ENCODE assay signal across 19 cellular contexts in the genomic region with DNA sequence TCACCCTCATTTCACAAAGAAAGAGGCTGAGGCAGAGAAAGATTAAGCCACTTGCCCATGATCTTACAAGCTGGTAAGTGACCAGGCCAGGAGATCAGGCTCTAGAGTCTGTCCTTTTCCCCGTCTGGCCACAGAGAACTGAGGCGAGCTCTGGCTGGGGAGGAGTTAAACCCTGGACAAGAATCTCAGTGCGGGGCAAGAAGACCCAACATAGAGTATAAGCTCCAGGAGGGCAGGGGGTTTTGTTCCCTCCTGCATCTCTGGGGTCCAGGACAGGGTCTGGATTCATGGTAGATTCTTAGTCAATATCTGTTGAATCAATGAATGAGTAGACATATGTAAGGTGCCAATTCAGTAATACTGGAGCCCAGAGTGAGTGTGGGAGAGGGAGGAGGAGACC. TPM values are rescaled to one million over a fixed set of nuclear protein-coding genes. Genes with fewer than 3 reads are reported as not detected.
DNase-seq lines count a peak whose midpoint lies in the region; FAIRE-seq and TF ChIP-seq lines count a peak whose summit lies in the region.
"Had no signal": no experiment of that assay in that cellular context is flagged by ENCODE, and none has a peak within 500 bp of the region (broad histone marks: within the 10 kb centered on the region; RNA-seq: fewer than 3 reads in every experiment).

No MANE protein-coding gene starts in this region.

- no peaks in the 10 kb centered on the region for H3K36me3 ChIP-seq in sigmoid colon
- H3K36me3 ChIP-seq in MG63 = no peaks in the 10 kb centered on the region
- H3K36me3 ChIP-seq: BLaER1 had no signal

- H3K4me3 ChIP-seq in sigmoid colon = no peak overlapping the region
- H3K4me3 ChIP-seq in MG63 = no peak overlapping the region
- H3K4me3 ChIP-seq: BLaER1, GM23338 had no signal

- WGBS in sigmoid colon, 2 donors = 95 to 97% methylated on average over 3 of the region's 3 CpGs

- H3K27ac ChIP-seq in sigmoid colon = no peak overlapping the region
- H3K27ac ChIP-seq: 22Rv1, BLaER1 had no signal

- peak overlapping the region; percentile 16 for H3K27ac Mint-ChIP-seq in T-helper 2 cell treated with Interferon-gamma antibody and Interleukin-4, amounts not matched to agents 5 μg/mL and 100 μg/mL, for 36 hours
- H3K27ac Mint-ChIP-seq: GM23338, HFFc6 had no signal

- no peak for TF ChIP-seq CTCF in sigmoid colon (IDR thresholded peaks at IDR 0.05)

- H3K27me3 ChIP-seq in sigmoid colon (peaks cover 0 to 8% (median 6%) of the 10 kb centered on the region in 3 donors), MG63 (no peaks in the 10 kb centered on the region)
- H3K27me3 ChIP-seq: BLaER1 had no signal

- H3K36me3 Mint-ChIP-seq in T-helper 2 cell treated with Interferon-gamma antibody and Interleukin-4, amounts not matched to agents 5 μg/mL and 100 μg/mL, for 36 hours (ENCODE audit: low read depth) = no peaks in the 10 kb centered on the region
- H3K36me3 Mint-ChIP-seq: CD14-positive monocyte; CD4-positive, alpha-beta memory T cell had no signal

- no peak for TF ChIP-seq POLR2A in sigmoid colon (IDR thresholded peaks at IDR 0.05)
- no peak for TF ChIP-seq POLR2A in H54 (IDR thresholded peaks at IDR 0.05; ENCODE audit: low read depth, low read length)

- no peak for FAIRE-seq in H54 (lab: Jason Lieb, UNC)
- FAIRE-seq: HepG2 had no signal

- no peak for DNase-seq in T-helper 2 cell treated with Interferon-gamma antibody and Interleukin-4, amounts not matched to agents 5 μg/mL and 100 μg/mL, for 36 hours (ENCODE audit: low spot score)
- no peak for DNase-seq in T-helper 2 cell
- DNase-seq in islet precursor cell = peak; percentile 21
- DNase-seq in sigmoid colon = peak; percentile 25
- DNase-seq in MG63 = no peak
- DNase-seq in iPS-NIHi7 (ENCODE audit: extremely low spot score) = no peak
- no peak for DNase-seq in H54 (ENCODE audit: insufficient read length, low spot score)
- DNase-seq: CD4-positive, alpha-beta memory T cell; DMS79 treated with DMSO at 0.1 percent for 48 hours; GF-D8; H7; HFFc6 had no signal

- H3K9me3 Mint-ChIP-seq in T-helper 2 cell treated with Interferon-gamma antibody and Interleukin-4, amounts not matched to agents 5 μg/mL and 100 μg/mL, for 36 hours = no peaks in the 10 kb centered on the region
- H3K9me3 Mint-ChIP-seq: CD14-positive monocyte; CD4-positive, alpha-beta memory T cell; GM23338; HFFc6 had no signal

- H3K4me1 Mint-ChIP-seq in T-helper 2 cell treated with Interferon-gamma antibody and Interleukin-4, amounts not matched to agents 5 μg/mL and 100 μg/mL, for 36 hours (ENCODE audit: low read depth) = no peaks in the 10 kb centered on the region

- H3K9me3 ChIP-seq in sigmoid colon (no peaks in the 10 kb centered on the region), MG63 (no peaks in the 10 kb centered on the region)
- H3K9me3 ChIP-seq: BLaER1 had no signal

- no peaks in the 10 kb centered on the region for H3K4me1 ChIP-seq in sigmoid colon
- H3K4me1 ChIP-seq: BLaER1 had no signal

- H3K27me3 Mint-ChIP-seq in T-helper 2 cell treated with Interferon-gamma antibody and Interleukin-4, amounts not matched to agents 5 μg/mL and 100 μg/mL, for 36 hours (ENCODE audit: low read depth) = peaks cover 29% of the 10 kb centered on the region

- H3K4me3 Mint-ChIP-seq in T-helper 2 cell treated with Interferon-gamma antibody and Interleukin-4, amounts not matched to agents 5 μg/mL and 100 μg/mL, for 36 hours = no peak overlapping the region
- H3K4me3 Mint-ChIP-seq: CD14-positive monocyte, GM23338, HFFc6 had no signal

- intact Hi-C loops in sigmoid colon (cut with DNase I) = no loop called here

- TF ChIP-seq EP300 in sigmoid colon (IDR thresholded peaks at IDR 0.05) = no peak

RNA-seq across cellular contexts. Expression of a gene that starts 12.9 kb away (rescaled TPM):
- total RNA-seq in sigmoid colon = 10 to 100 TPM in 1 of 4 donors, 1 to 10 TPM in 3; 6.4 to 20.8 (median 9.4) TPM
- polyA plus RNA-seq in sigmoid colon = 10 to 100 TPM in 1 of 3 donors, 1 to 10 TPM in 2; 4.2 to 44.8 (median 4.4) TPM
- total RNA-seq in MG63 (2014; rRNA removed; shearing (Covaris generic); ENCODE audit: low replicate concordance) = not detected in 2 replicates

RNA-seq across cellular contexts. Expression of a gene that starts 14.7 kb away (rescaled TPM):
- not detected for total RNA-seq in sigmoid colon
- polyA plus RNA-seq in sigmoid colon = not detected
- total RNA-seq in MG63 (2014; rRNA removed; shearing (Covaris generic); ENCODE audit: low replicate concordance) = not detected in 2 replicates
- total RNA-seq: A673; CD4-positive, alpha-beta memory T cell; GM23338; H7; HepG2; HFFc6 had no signal
- polyA plus RNA-seq: AG04450; CD14-positive monocyte; CD4-positive, alpha-beta memory T cell; GM23338; HepG2 had no signal

RNA-seq across cellular contexts. Expression of a gene that starts 34.1 kb away (rescaled TPM):
- under 1 TPM in 2 of 4 donors, not detected in 2; 0.28 to 0.36 TPM for total RNA-seq in sigmoid colon
- polyA plus RNA-seq in sigmoid colon = 10 to 100 TPM; 10.8 to 13.9 (median 13.6) TPM
- total RNA-seq in MG63 (2014; rRNA removed; shearing (Covaris generic); ENCODE audit: low replicate concordance) = 26.1 and 52.2 TPM in 2 replicates
- total RNA-seq: CD4-positive, alpha-beta memory T cell had no signal
- polyA plus RNA-seq: CD14-positive monocyte; CD4-positive, alpha-beta memory T cell had no signal

Comparison
In these comparisons a context has a peak if more than half of its experiments do, and no peak if none do; other contexts are left out.
1. DNase-seq: peak in islet precursor cell (single experiment) and sigmoid colon (single experiment); none in T-helper 2 cell treated with Interferon-gamma antibody and Interleukin-4, amounts not matched to agents 5 μg/mL and 100 μg/mL, for 36 hours (single experiment), T-helper 2 cell (0 of 5), MG63 (single experiment), iPS-NIHi7 (single experiment) and H54 (single experiment).
2. RNA of a gene that starts 34.1 kb away (total RNA-seq): 26.1 to 52.2 TPM in MG63; 0.28 to 0.36 TPM in sigmoid colon; every median in the first group is over 10 times any median in the second.